ENCODE assay signal across 7 cellular contexts in genomic region chr1:7783178-7783711, GRCh38. TPM values are rescaled to one million over a fixed set of nuclear protein-coding genes. Genes with fewer than 3 reads are reported as not detected.
DNase-seq lines count a peak whose midpoint lies in the region; ATAC-seq lines count a peak whose summit lies in the region.

No MANE protein-coding gene starts in this region.

- H3K4me3 ChIP-seq in Jurkat, Clone E6-1 (ENCODE audit: low read length) = peak overlapping the region; percentile 41

- ATAC-seq in left lobe of liver (peak; percentile 74), HG03520 (IDR thresholded peaks at IDR 0.05; ENCODE audit: unreplicated experiment) (no peak)

- DNase-seq in EL (peak; percentile 78), SKM-1 treated with dmso at 0.1 percent for 144 hours (lab: John Stamatoyannopoulos, UW; ENCODE audit: unreplicated experiment) (peak; percentile 11), dedifferentiated amniotic fluid mesenchymal stem cell (ENCODE audit: extremely low spot score) (peak; percentile 19), left lobe of liver (ENCODE audit: low spot score) (peak; percentile 87)
- DNase-seq in Jurkat, Clone E6-1 (ENCODE audit: low read depth, low spot score) = no peak
- peak; percentile 15 for DNase-seq in stimulated activated CD8-positive, alpha-beta memory T cell treated with anti-CD3 and anti-CD28 coated beads, Interleukin-4, amount 100 ng/mL, for 24 hours (ENCODE audit: low read depth)

RNA-seq across cellular contexts. Expression of gene PER3, which starts 0.8 kb away (rescaled TPM):
- polyA plus RNA-seq in Jurkat, Clone E6-1 (2012; ENCODE audit: insufficient read depth, insufficient read length) = 4.7 TPM
- total RNA-seq in left lobe of liver = 24.3 TPM

RNA-seq across cellular contexts. Expression of gene VAMP3, which starts 12.1 kb away (rescaled TPM):
- polyA plus RNA-seq in Jurkat, Clone E6-1 (2012; ENCODE audit: insufficient read depth, insufficient read length) = 21.6 TPM
- 31.8 TPM for total RNA-seq in left lobe of liver
